ENCODE assay signal across 28 cellular contexts in genomic region chr3:128313181-128313725, GRCh38.
DNase-seq lines count a peak whose midpoint lies in the region; ATAC-seq and TF ChIP-seq lines count a peak whose summit lies in the region.
"Had no signal": no experiment of that assay in that cellular context is flagged by ENCODE, and none has a peak within 500 bp of the region (broad histone marks: within the 10 kb centered on the region; RNA-seq: fewer than 3 reads in every experiment).

No MANE protein-coding gene starts in this region.

- no peaks in the 10 kb centered on the region for H3K9me3 Mint-ChIP-seq in naive thymus-derived CD4-positive, alpha-beta T cell
- H3K9me3 Mint-ChIP-seq: activated naive CD4-positive, alpha-beta T cell treated with anti-CD3 and anti-CD28 coated beads, Interleukin-2, amount 10 ng/mL, durations not matched to agents 7 days and 5 days; neural progenitor cell had no signal

- no peaks in the 10 kb centered on the region for H3K36me3 ChIP-seq in right atrium auricular region
- H3K36me3 ChIP-seq in left ventricle myocardium inferior = no peaks in the 10 kb centered on the region
- H3K36me3 ChIP-seq in naive thymus-derived CD4-positive, alpha-beta T cell (ENCODE audit: control insufficient read depth in 2 of 3, insufficient read depth in 3 of 3, low read length in 3 of 3) = no peaks in the 10 kb centered on the region
- H3K36me3 ChIP-seq in SK-N-SH (replicated peaks in 1 of 2; ENCODE audit: control insufficient read depth in 1 of 2, insufficient read depth in 2 of 2, low read length in 1 of 2) = no peaks in the 10 kb centered on the region
- H3K36me3 ChIP-seq in PC-9 (ENCODE audit: low read depth) = no peaks in the 10 kb centered on the region
- H3K36me3 ChIP-seq: BE2C, gastrocnemius medialis, HAP-1, neural progenitor cell, sigmoid colon had no signal

- ATAC-seq in naive thymus-derived CD4-positive, alpha-beta T cell = no peak
- ATAC-seq: body of pancreas, gastrocnemius medialis had no signal

- peaks cover 0 to 36% of the 10 kb centered on the region in 2 donors for H3K4me1 ChIP-seq in right atrium auricular region
- H3K4me1 ChIP-seq in left ventricle myocardium inferior = peaks cover 55% of the 10 kb centered on the region
- peaks cover 9 to 63% of the 10 kb centered on the region in 2 donors for H3K4me1 ChIP-seq in naive thymus-derived CD4-positive, alpha-beta T cell (ENCODE audit: control insufficient read depth in 2 of 2, insufficient read depth in 2 of 2, low read length in 2 of 2)
- H3K4me1 ChIP-seq in SK-N-SH (ENCODE audit: control insufficient read depth in 1 of 2, insufficient read depth in 2 of 2, low read depth in 1 of 2, low read length in 1 of 2) = peaks cover 0 to 45% of the 10 kb centered on the region in 2 experiments; a peak in 2 of 4 replicates
- no peaks in the 10 kb centered on the region for H3K4me1 ChIP-seq in PC-9 (replicated peaks; ENCODE audit: insufficient read depth)
- H3K4me1 ChIP-seq: HAP-1 had no signal

- H3K9me2 ChIP-seq in SK-N-SH = no peaks in the 10 kb centered on the region
- no peaks in the 10 kb centered on the region for H3K9me2 ChIP-seq in PC-9 (ENCODE audit: insufficient read depth)

- H3K9ac ChIP-seq in SK-N-SH = no peak overlapping the region
- H3K9ac ChIP-seq: neural progenitor cell had no signal

- peaks cover 16 to 88% (median 75%) of the 10 kb centered on the region in 7 donors for H3K4me1 Mint-ChIP-seq in naive thymus-derived CD4-positive, alpha-beta T cell

- no peak overlapping the region for H3K4me3 ChIP-seq in right atrium auricular region
- no peak overlapping the region for H3K4me3 ChIP-seq in left ventricle myocardium inferior
- H3K4me3 ChIP-seq in coronary artery = no peak overlapping the region
- no peak overlapping the region for H3K4me3 ChIP-seq in naive thymus-derived CD4-positive, alpha-beta T cell (ENCODE audit: low read length)
- no peak overlapping the region for H3K4me3 ChIP-seq in foreskin fibroblast (ENCODE audit: low read depth in 1 of 2, low read length in 2 of 2)
- no peak overlapping the region for H3K4me3 ChIP-seq in SK-N-SH (ENCODE audit: low read depth in 2 of 2, low read length in 1 of 2)
- no peak overlapping the region for H3K4me3 ChIP-seq in PC-9
- H3K4me3 ChIP-seq: body of pancreas, gastrocnemius medialis, HAP-1, neural progenitor cell, sigmoid colon, stomach had no signal

- 89% methylated on average over 5 of the region's 5 CpGs for WGBS in SK-N-SH (ENCODE audit: low lambda C conversion rate)

- peaks cover 0 to 28% (median 12%) of the 10 kb centered on the region in 5 donors for H3K36me3 Mint-ChIP-seq in naive thymus-derived CD4-positive, alpha-beta T cell
- H3K36me3 Mint-ChIP-seq: neural progenitor cell had no signal

- H3K4me2 ChIP-seq in SK-N-SH (no peak overlapping the region), PC-9 (no peak overlapping the region)
- H3K4me2 ChIP-seq: neural progenitor cell had no signal

- TF ChIP-seq RAD21 in SK-N-SH (IDR thresholded peaks at IDR 0.05; ENCODE audit: low read length) = no peak

- H3K27ac ChIP-seq in right atrium auricular region (no peak overlapping the region), left ventricle myocardium inferior (replicated peaks) (no peak overlapping the region), coronary artery (no peak overlapping the region), SK-N-SH (ENCODE audit: low read depth in 2 of 2, low read length in 1 of 2) (no peak overlapping the region), PC-9 (no peak overlapping the region)
- no peak overlapping the region for H3K27ac ChIP-seq in naive thymus-derived CD4-positive, alpha-beta T cell (ENCODE audit: low read depth, low read length)
- H3K27ac ChIP-seq: body of pancreas, gastrocnemius medialis, neural progenitor cell, sigmoid colon, stomach had no signal

- H3K27me3 Mint-ChIP-seq in naive thymus-derived CD4-positive, alpha-beta T cell = no peaks in the 10 kb centered on the region
- H3K27me3 Mint-ChIP-seq: activated naive CD4-positive, alpha-beta T cell treated with anti-CD3 and anti-CD28 coated beads, Interleukin-2, amount 10 ng/mL, durations not matched to agents 7 days and 5 days had no signal

- H3K79me2 ChIP-seq in SK-N-SH (ENCODE audit: insufficient read depth) (no peaks in the 10 kb centered on the region), PC-9 (ENCODE audit: low read depth) (no peaks in the 10 kb centered on the region)

- peak overlapping the region in 2 of 10 donors; percentile 29 to 67 for H3K4me3 Mint-ChIP-seq in naive thymus-derived CD4-positive, alpha-beta T cell
- H3K4me3 Mint-ChIP-seq: activated naive CD4-positive, alpha-beta T cell treated with anti-CD3 and anti-CD28 coated beads, Interleukin-2, amount 10 ng/mL, durations not matched to agents 7 days and 5 days; neural progenitor cell had no signal

- POLR2A ChIA-PET in naive thymus-derived CD4-positive, alpha-beta T cell (lab: Charles Lee) = interaction anchor here (1.1 to 4.8 kb wide), 3 partner anchors 9 to 81 kb away, joined by 3 to 41 read pairs (median 6); no protein-coding TSS in a partner anchor
- POLR2A ChIA-PET in SK-N-SH (lab: Yijun Ruan, JAX) (no interaction called here), PC-9 (lab: Charles Lee; ENCODE audit: unreplicated experiment) (no interaction called here)

- no peaks in the 10 kb centered on the region for H3K27me3 ChIP-seq in right atrium auricular region
- H3K27me3 ChIP-seq in left ventricle myocardium inferior (ENCODE audit: low read depth) = no peaks in the 10 kb centered on the region
- H3K27me3 ChIP-seq in naive thymus-derived CD4-positive, alpha-beta T cell (ENCODE audit: control insufficient read depth in 2 of 2, insufficient read depth in 2 of 2, low read length in 2 of 2) = no peaks in the 10 kb centered on the region
- no peaks in the 10 kb centered on the region for H3K27me3 ChIP-seq in SK-N-SH (ENCODE audit: insufficient read depth)
- H3K27me3 ChIP-seq in PC-9 (ENCODE audit: insufficient read depth, low read depth) = no peaks in the 10 kb centered on the region
- H3K27me3 ChIP-seq: BE2C, body of pancreas, gastrocnemius medialis, neural progenitor cell, sigmoid colon, stomach had no signal

- H3F3A ChIP-seq in SK-N-SH (replicated peaks; ENCODE audit: insufficient read depth) (no peaks in the 10 kb centered on the region), PC-9 (ENCODE audit: insufficient read depth, low read depth) (no peaks in the 10 kb centered on the region)

- H4K20me1 ChIP-seq in SK-N-SH (ENCODE audit: insufficient read depth) = no peaks in the 10 kb centered on the region
- H4K20me1 ChIP-seq in PC-9 (ENCODE audit: insufficient read depth) = no peaks in the 10 kb centered on the region

- H3K27ac Mint-ChIP-seq in naive thymus-derived CD4-positive, alpha-beta T cell = peak overlapping the region in 7 of 9 donors; percentile 59 to 94 (median 84)
- H3K27ac Mint-ChIP-seq: activated naive CD4-positive, alpha-beta T cell treated with anti-CD3 and anti-CD28 coated beads, Interleukin-2, amount 10 ng/mL, durations not matched to agents 7 days and 5 days; neural progenitor cell had no signal

- CTCF ChIA-PET in naive thymus-derived CD4-positive, alpha-beta T cell (lab: Charles Lee) = interaction anchor here (0.5 to 2.8 kb wide), 2 partner anchors 8 to 29 kb away, joined by 3 to 11 read pairs; no protein-coding TSS in a partner anchor
- CTCF ChIA-PET in SK-N-SH (lab: Yijun Ruan, JAX) (interaction anchor here (0.6 to 1.2 kb wide), 2 partner anchors 98 to 143 kb away, joined by 3 read pairs; no protein-coding TSS in a partner anchor), PC-9 (lab: Charles Lee) (no interaction called here)

- no peak for TF ChIP-seq EP300 in SK-N-SH (IDR thresholded peaks at IDR 0.05; ENCODE audit: borderline replicate concordance in 1 of 2, low read depth in 1 of 2, low read length in 1 of 2)

- DNase-seq in right atrium auricular region (ENCODE audit: low spot score) (peak; percentile 43), left ventricle myocardium inferior (no peak), coronary artery (ENCODE audit: low spot score) (peak; percentile 40), foreskin fibroblast (no peak), T-helper 9 cell (no peak), SK-N-SH (no peak), PC-9 (no peak)
- DNase-seq in naive thymus-derived CD4-positive, alpha-beta T cell = peak in 1 of 9 donors; percentile 14
- DNase-seq: ACHN; activated CD4-positive, alpha-beta T cell treated with anti-CD3 and anti-CD28 coated beads for 1 hour; activated naive CD4-positive, alpha-beta T cell treated with anti-CD3 and anti-CD28 coated beads, Interleukin-2, amount 10 ng/mL, durations not matched to agents 7 days and 5 days; BE2C; body of pancreas; gastrocnemius medialis; Karpas-422; kidney glomerular epithelial cell; NCI-H1417 treated with DMSO at 0.1 percent for 48 hours; NCI-H2081 treated with DMSO at 0.1 percent for 48 hours; NCI-H2227 treated with DMSO at 0.1 percent for 48 hours; NCI-H526 treated with DMSO at 0.1 percent for 48 hours; NK-92 treated with Interleukin-12 subunit alpha and Interleukin-12 subunit beta, amount 100 ng/mL, for 24 hours; sigmoid colon; stimulated activated CD4-positive, alpha-beta T cell treated with anti-CD3 and anti-CD28 coated beads, Interleukin-12 subunit alpha, Interleukin-12 subunit beta, amount 100 ng/mL, for 4 hours; stimulated activated CD4-positive, alpha-beta T cell treated with anti-CD3 and anti-CD28 coated beads, Interleukin-2, amount 100 ng/mL, for 48 hours; stomach; T-helper 2 cell had no signal

- no peak for TF ChIP-seq CTCF in right atrium auricular region (IDR thresholded peaks at IDR 0.05)
- TF ChIP-seq CTCF in left ventricle myocardium inferior (IDR thresholded peaks at IDR 0.05; ENCODE audit: borderline replicate concordance) = no peak
- TF ChIP-seq CTCF in coronary artery (IDR thresholded peaks at IDR 0.05) = no peak
- TF ChIP-seq CTCF in foreskin fibroblast (IDR thresholded peaks at IDR 0.05; ENCODE audit: low read depth, low read length) = no peak
- TF ChIP-seq CTCF in SK-N-SH (IDR thresholded peaks at IDR 0.05) = no peak
- TF ChIP-seq CTCF in PC-9 (conservative IDR thresholded peaks at IDR 0.05) = no peak

- H3K9me3 ChIP-seq in right atrium auricular region = no peaks in the 10 kb centered on the region
- H3K9me3 ChIP-seq in left ventricle myocardium inferior (replicated peaks) = no peaks in the 10 kb centered on the region
- no peaks in the 10 kb centered on the region for H3K9me3 ChIP-seq in naive thymus-derived CD4-positive, alpha-beta T cell (ENCODE audit: control insufficient read depth in 2 of 3, low read length in 3 of 3)
- no peaks in the 10 kb centered on the region for H3K9me3 ChIP-seq in SK-N-SH
- no peaks in the 10 kb centered on the region for H3K9me3 ChIP-seq in PC-9 (ENCODE audit: insufficient read depth, low read depth)
- H3K9me3 ChIP-seq: BE2C, body of pancreas, gastrocnemius medialis, HAP-1, sigmoid colon, stomach had no signal

- BruUV-seq in PC-9 (replicated peaks; lab: Mats Ljungman, UMichigan) = no TSS peak

- intact Hi-C loops in left ventricle myocardium inferior (cut with micrococcal nuclease) = loop anchor here (10.0 kb wide), 1 partner anchor 138 kb away; no protein-coding TSS in a partner anchor
- intact Hi-C loops in naive thymus-derived CD4-positive, alpha-beta T cell (cut with micrococcal nuclease) = no loop called here
- intact Hi-C loops in PC-9 (cut with micrococcal nuclease; ENCODE audit: unreplicated experiment) = no loop called here

- no peak overlapping the region for H2AFZ ChIP-seq in SK-N-SH (ENCODE audit: low read depth)
- no peak overlapping the region for H2AFZ ChIP-seq in PC-9
- H2AFZ ChIP-seq: neural progenitor cell had no signal

TF ChIP-seq in SK-N-SH, 30 proteins besides CTCF, POLR2A, EP300 and RAD21 (continues in another document):
- TF ChIP-seq FOXM1 (IDR thresholded peaks at IDR 0.05; ENCODE audit: low read depth) = no peak

Comparison
In these comparisons a context has a peak if more than half of its experiments do, and no peak if none do; other contexts are left out.
1. DNase-seq: peak in right atrium auricular region (single experiment) and coronary artery (single experiment); none in left ventricle myocardium inferior (single experiment), foreskin fibroblast (0 of 2), T-helper 9 cell (single experiment), SK-N-SH (single experiment) and PC-9 (0 of 2).